ENCODE assay signal across 26 cellular contexts in genomic region chr2:53217250-53217649, GRCh38.
DNase-seq lines count a peak whose midpoint lies in the region; ATAC-seq lines count a peak whose summit lies in the region.
"Had no signal": no experiment of that assay in that cellular context is flagged by ENCODE, and none has a peak within 500 bp of the region (broad histone marks: within the 10 kb centered on the region; RNA-seq: fewer than 3 reads in every experiment).

No MANE protein-coding gene starts in this region.

- no peak overlapping the region for H2AFZ ChIP-seq in trophoblast cell (ENCODE audit: insufficient read depth, low read length, poor library complexity)

- peaks cover 9% of the 10 kb centered on the region for H3K9me3 Mint-ChIP-seq in activated naive CD8-positive, alpha-beta T cell treated with anti-CD3 and anti-CD28 coated beads, Interleukin-2, amount 50 U/mL, for 24 hours
- H3K9me3 Mint-ChIP-seq in activated naive CD8-positive, alpha-beta T cell treated with anti-CD3 and anti-CD28 coated beads for 36 hours: peaks cover 10% of the 10 kb centered on the region

- no peak overlapping the region for H3K27ac ChIP-seq in SJCRH30
- no peak overlapping the region for H3K27ac ChIP-seq in trophoblast cell (ENCODE audit: low read depth, low read length)
- H3K27ac ChIP-seq: A549; BLaER1 treated with 17β-estradiol and CSF1 and Interleukin-3, amounts not matched to agents 10 nM and 100 nM had no signal

- no peak overlapping the region for H3K4me2 ChIP-seq in trophoblast cell (ENCODE audit: low read length)
- H3K4me2 ChIP-seq: A549; BLaER1 treated with 17β-estradiol and CSF1 and Interleukin-3, amounts not matched to agents 10 nM and 100 nM; SK-N-SH had no signal

- H3K27me3 ChIP-seq in SJCRH30 (no peaks in the 10 kb centered on the region), trophoblast cell (ENCODE audit: insufficient read depth, low read length) (no peaks in the 10 kb centered on the region)
- H3K27me3 ChIP-seq: BLaER1 treated with 17β-estradiol and CSF1 and Interleukin-3, amounts not matched to agents 10 nM and 100 nM had no signal

- no peak overlapping the region for H3K23ac ChIP-seq in trophoblast cell (ENCODE audit: low read length)

- H3K14ac ChIP-seq in trophoblast cell (ENCODE audit: low read length): no peak overlapping the region

- no peak overlapping the region for H3K4ac ChIP-seq in trophoblast cell (ENCODE audit: low read depth, low read length)

- no peak overlapping the region for H4K12ac ChIP-seq in trophoblast cell (ENCODE audit: low read depth, low read length)

- no peak overlapping the region for H2BK120ac ChIP-seq in trophoblast cell (ENCODE audit: insufficient read depth, low read length, poor library complexity)

- H3K9ac ChIP-seq in trophoblast cell (ENCODE audit: low read length): no peak overlapping the region
- H3K9ac ChIP-seq: BLaER1 treated with 17β-estradiol and CSF1 and Interleukin-3, amounts not matched to agents 10 nM and 100 nM; SK-N-SH had no signal

- H2BK5ac ChIP-seq in trophoblast cell (ENCODE audit: low read depth, low read length, poor library complexity): no peak overlapping the region

- no peak overlapping the region for H2AK5ac ChIP-seq in trophoblast cell (ENCODE audit: low read length)

- H4K8ac ChIP-seq in trophoblast cell (ENCODE audit: low read depth, low read length): no peak overlapping the region

- H3K36me3 Mint-ChIP-seq in activated naive CD8-positive, alpha-beta T cell treated with anti-CD3 and anti-CD28 coated beads, Interleukin-2, amount 50 U/mL, for 24 hours (ENCODE audit: low read depth): no peaks in the 10 kb centered on the region
- no peaks in the 10 kb centered on the region for H3K36me3 Mint-ChIP-seq in activated naive CD8-positive, alpha-beta T cell treated with anti-CD3 and anti-CD28 coated beads for 36 hours

- H3K79me1 ChIP-seq in trophoblast cell (ENCODE audit: low read length): no peaks in the 10 kb centered on the region

- H3K18ac ChIP-seq in trophoblast cell (ENCODE audit: low read length): no peak overlapping the region

- ATAC-seq in activated naive CD8-positive, alpha-beta T cell treated with anti-CD3 and anti-CD28 coated beads, Interleukin-2, amount 50 U/mL, for 24 hours: peak; percentile 4
- ATAC-seq: A549, GM12878, HCT116 had no signal

- H3K4me1 ChIP-seq in SJCRH30 (no peaks in the 10 kb centered on the region), trophoblast cell (ENCODE audit: control insufficient read depth in 1 of 2, insufficient read depth in 2 of 2, low read length in 2 of 2) (no peaks in the 10 kb centered on the region)
- H3K4me1 ChIP-seq: A549 had no signal

- H3K4me1 Mint-ChIP-seq in activated naive CD8-positive, alpha-beta T cell treated with anti-CD3 and anti-CD28 coated beads, Interleukin-2, amount 50 U/mL, for 24 hours: no peaks in the 10 kb centered on the region
- no peaks in the 10 kb centered on the region for H3K4me1 Mint-ChIP-seq in activated naive CD8-positive, alpha-beta T cell treated with anti-CD3 and anti-CD28 coated beads for 36 hours

- H3K9me3 ChIP-seq in SJCRH30 (replicated peaks): 0 out of 2 replicates have a peak, but pooled peaks cover 2% of the 10 kb centered on the region
- H3K9me3 ChIP-seq in trophoblast cell (ENCODE audit: insufficient read depth, low read depth, low read length): peaks cover 4% of the 10 kb centered on the region
- H3K9me3 ChIP-seq: A549, SK-N-SH had no signal

- WGBS in trophoblast cell (ENCODE audit: extremely low coverage, insufficient coverage, insufficient read length): no CpG with 5 or more reads among the region's 2 CpGs

- DNase-seq in activated naive CD8-positive, alpha-beta T cell treated with anti-CD3 and anti-CD28 coated beads, Interleukin-2, amount 50 U/mL, for 24 hours: no peak
- DNase-seq in activated naive CD8-positive, alpha-beta T cell treated with anti-CD3 and anti-CD28 coated beads for 36 hours: no peak
- DNase-seq in SJCRH30: peak; percentile 22 to 38
- DNase-seq in trophoblast cell: no peak
- no peak for DNase-seq in activated CD8-positive, alpha-beta memory T cell treated with anti-CD3 and anti-CD28 coated beads, Interleukin-2, amount 50 U/mL, for 4 hours
- DNase-seq in NCI-H2227 (lab: John Stamatoyannopoulos, UW; ENCODE audit: unreplicated experiment): no peak
- DNase-seq in NCI-H2029 treated with DMSO at 0.1 percent for 48 hours (lab: John Stamatoyannopoulos, UW): no peak
- DNase-seq: AML-193; CD4-positive, alpha-beta T cell; EL; GDM1; GOT3; IMR-90; KG1; MM.1S; NCI-H2029; NCI-H446; NCI-H524 treated with DMSO at 0.1 percent for 48 hours; NCI-H774; RPMI8226; SIG-M5; SK-N-SH had no signal

- no peaks in the 10 kb centered on the region for H3K27me3 Mint-ChIP-seq in activated naive CD8-positive, alpha-beta T cell treated with anti-CD3 and anti-CD28 coated beads, Interleukin-2, amount 50 U/mL, for 24 hours
- H3K27me3 Mint-ChIP-seq in activated naive CD8-positive, alpha-beta T cell treated with anti-CD3 and anti-CD28 coated beads for 36 hours: no peaks in the 10 kb centered on the region
- H3K27me3 Mint-ChIP-seq: CD4-positive, alpha-beta T cell had no signal

- H3K27ac Mint-ChIP-seq in activated naive CD8-positive, alpha-beta T cell treated with anti-CD3 and anti-CD28 coated beads, Interleukin-2, amount 50 U/mL, for 24 hours: no peak overlapping the region
- no peak overlapping the region for H3K27ac Mint-ChIP-seq in activated naive CD8-positive, alpha-beta T cell treated with anti-CD3 and anti-CD28 coated beads for 36 hours
- H3K27ac Mint-ChIP-seq: CD4-positive, alpha-beta T cell had no signal

- H3K4me3 ChIP-seq in SJCRH30 (no peak overlapping the region), trophoblast cell (ENCODE audit: low read depth, low read length) (peak overlapping the region; percentile 33)
- H3K4me3 ChIP-seq: A549; BLaER1 treated with 17β-estradiol and CSF1 and Interleukin-3, amounts not matched to agents 10 nM and 100 nM; GM12878 had no signal

- no peak overlapping the region for H3K4me3 Mint-ChIP-seq in activated naive CD8-positive, alpha-beta T cell treated with anti-CD3 and anti-CD28 coated beads, Interleukin-2, amount 50 U/mL, for 24 hours
- no peak overlapping the region for H3K4me3 Mint-ChIP-seq in activated naive CD8-positive, alpha-beta T cell treated with anti-CD3 and anti-CD28 coated beads for 36 hours
- H3K4me3 Mint-ChIP-seq: CD4-positive, alpha-beta T cell had no signal

- H3K79me2 ChIP-seq in trophoblast cell (ENCODE audit: control insufficient read depth, insufficient read depth, low read length, poor library complexity): no peaks in the 10 kb centered on the region

- H4K91ac ChIP-seq in trophoblast cell (ENCODE audit: low read depth, low read length): no peak overlapping the region

- H2BK12ac ChIP-seq in trophoblast cell (ENCODE audit: low read length): no peak overlapping the region

- H3K36me3 ChIP-seq in SJCRH30 (no peaks in the 10 kb centered on the region), trophoblast cell (ENCODE audit: control insufficient read depth in 1 of 2, insufficient read depth in 2 of 2, low read length in 2 of 2) (no peaks in the 10 kb centered on the region)
- H3K36me3 ChIP-seq: BLaER1 treated with 17β-estradiol and CSF1 and Interleukin-3, amounts not matched to agents 10 nM and 100 nM had no signal

Comparison
In these comparisons a context has a peak if more than half of its experiments do, and no peak if none do; other contexts are left out.
1. DNase-seq: peak in SJCRH30 (2 of 2); none in activated naive CD8-positive, alpha-beta T cell treated with anti-CD3 and anti-CD28 coated beads, Interleukin-2, amount 50 U/mL, for 24 hours (single experiment), activated naive CD8-positive, alpha-beta T cell treated with anti-CD3 and anti-CD28 coated beads for 36 hours (single experiment), trophoblast cell (0 of 2), activated CD8-positive, alpha-beta memory T cell treated with anti-CD3 and anti-CD28 coated beads, Interleukin-2, amount 50 U/mL, for 4 hours (single experiment), NCI-H2227 (single experiment) and NCI-H2029 treated with DMSO at 0.1 percent for 48 hours (single experiment).